In the genomic region with DNA sequence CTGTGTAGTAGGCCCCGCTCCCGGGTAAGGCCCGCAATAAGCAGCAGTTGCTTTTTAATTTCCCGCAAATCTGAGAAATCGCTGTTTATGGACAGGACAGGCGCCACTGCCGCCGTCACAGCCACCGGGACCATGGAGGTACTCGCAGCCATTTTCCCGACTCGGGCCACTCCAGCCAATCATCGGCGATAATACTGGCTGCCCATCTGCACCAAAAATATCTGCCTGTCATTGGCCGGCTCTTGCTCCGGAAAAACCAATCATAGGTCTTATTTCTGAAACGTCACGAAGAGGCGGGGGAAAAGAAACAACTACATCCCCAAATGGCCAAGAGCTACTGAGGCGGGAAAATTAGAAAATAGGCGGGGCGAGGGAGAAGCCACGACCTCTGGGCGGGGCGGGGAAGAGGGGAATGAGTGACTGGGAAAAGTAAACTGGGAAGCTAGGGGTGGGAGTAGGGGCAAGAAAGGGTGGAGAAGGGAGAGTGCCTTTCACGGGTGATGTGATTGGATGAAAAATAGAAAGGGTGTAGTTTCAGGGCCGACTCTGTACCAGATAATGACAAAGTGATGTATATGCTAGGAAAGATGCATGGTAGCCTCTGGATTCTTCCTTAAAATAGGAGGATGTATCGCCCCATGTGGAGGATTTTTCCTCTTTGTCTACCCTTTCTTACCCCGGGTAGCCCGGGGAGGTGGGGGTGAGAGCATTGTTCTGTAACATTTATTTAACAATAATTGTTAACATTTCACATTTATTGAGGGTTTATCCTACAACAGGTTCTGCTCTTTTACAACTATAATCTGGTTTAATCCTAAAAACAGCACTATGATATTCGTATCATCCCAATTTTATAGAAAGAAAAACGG, we compare ENCODE assay signal across 8 cellular contexts. TPM values are rescaled to one million over a fixed set of nuclear protein-coding genes. Genes with fewer than 3 reads are reported as not detected.
A peak's percentile ranks its signal among the peaks of the same experiment; 100 is the strongest.
DNase-seq lines count a peak whose midpoint lies in the region; ATAC-seq lines count a peak whose summit lies in the region.

A gene with protein sequence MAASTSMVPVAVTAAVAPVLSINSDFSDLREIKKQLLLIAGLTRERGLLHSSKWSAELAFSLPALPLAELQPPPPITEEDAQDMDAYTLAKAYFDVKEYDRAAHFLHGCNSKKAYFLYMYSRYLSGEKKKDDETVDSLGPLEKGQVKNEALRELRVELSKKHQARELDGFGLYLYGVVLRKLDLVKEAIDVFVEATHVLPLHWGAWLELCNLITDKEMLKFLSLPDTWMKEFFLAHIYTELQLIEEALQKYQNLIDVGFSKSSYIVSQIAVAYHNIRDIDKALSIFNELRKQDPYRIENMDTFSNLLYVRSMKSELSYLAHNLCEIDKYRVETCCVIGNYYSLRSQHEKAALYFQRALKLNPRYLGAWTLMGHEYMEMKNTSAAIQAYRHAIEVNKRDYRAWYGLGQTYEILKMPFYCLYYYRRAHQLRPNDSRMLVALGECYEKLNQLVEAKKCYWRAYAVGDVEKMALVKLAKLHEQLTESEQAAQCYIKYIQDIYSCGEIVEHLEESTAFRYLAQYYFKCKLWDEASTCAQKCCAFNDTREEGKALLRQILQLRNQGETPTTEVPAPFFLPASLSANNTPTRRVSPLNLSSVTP (minus strand): TSS at position 163 of the 869 bp plus-strand sequence. CDS start 11 bp downstream, at position 152.

- peak; percentile 94 for DNase-seq in NCI-H1092 treated with DMSO at 0.1 percent for 48 hours (lab: John Stamatoyannopoulos, UW)
- DNase-seq in SKM-1 (lab: John Stamatoyannopoulos, UW; ENCODE audit: unreplicated experiment): peak; percentile 95
- DNase-seq in activated naive CD4-positive, alpha-beta T cell treated with anti-CD3 and anti-CD28 coated beads, Interleukin-2, amount 50 U/mL, for 72 hours (ENCODE audit: low spot score in 2 of 2): peak; percentile 85 to 92
- DNase-seq in glomerular endothelial cell (ENCODE audit: extremely low read depth, low read depth, low spot score): peak; percentile 93
- DNase-seq in occipital lobe (lab: John Stamatoyannopoulos, UW): peak; percentile 89

- H3K27ac ChIP-seq in temporal lobe (ENCODE audit: low read depth, low read length): peak within 1 kb of the TSS; percentile 24

- peaks cover 8% of the 10 kb centered on the region in 2 donors for H3K36me3 Mint-ChIP-seq in activated naive CD4-positive, alpha-beta T cell treated with anti-CD3 and anti-CD28 coated beads, Interleukin-2, amount 50 U/mL, for 72 hours

- H3K9me3 Mint-ChIP-seq in activated naive CD4-positive, alpha-beta T cell treated with anti-CD3 and anti-CD28 coated beads, Interleukin-2, amount 50 U/mL, for 72 hours: no peaks in the 10 kb centered on the region

- peak; percentile 95 for ATAC-seq in HG02610 (IDR thresholded peaks at IDR 0.05; ENCODE audit: unreplicated experiment)
- ATAC-seq in activated naive CD4-positive, alpha-beta T cell treated with anti-CD3 and anti-CD28 coated beads, Interleukin-2, amount 50 U/mL, for 72 hours: peak; percentile 96 to 97

- H3K27ac Mint-ChIP-seq in activated naive CD4-positive, alpha-beta T cell treated with anti-CD3 and anti-CD28 coated beads, Interleukin-2, amount 50 U/mL, for 72 hours: peak within 1 kb of the TSS; percentile 93 to 100

- peak within 1 kb of the TSS; percentile 82 for H3K4me3 ChIP-seq in GM08714 (ENCODE audit: low read length)

RNA-seq across cellular contexts. Expression of the gene that starts here (rescaled TPM):
- 10 to 100 TPM; 38.4 to 56.6 TPM for total RNA-seq in activated naive CD4-positive, alpha-beta T cell treated with anti-CD3 and anti-CD28 coated beads, Interleukin-2, amount 50 U/mL, for 72 hours
- total RNA-seq in glomerular endothelial cell: 24.3 and 24.9 TPM in 2 replicates
- total RNA-seq in occipital lobe: 29.8 TPM
- total RNA-seq in temporal lobe: 22.4 TPM

Comparison
In these comparisons a context has a peak if more than half of its experiments do, and no peak if none do; other contexts are left out.
1. Peak in every context shown above with its lines: DNase-seq, ATAC-seq, H3K4me3 ChIP-seq and H3K27ac ChIP-seq.